9 cellular contexts compared by ENCODE assay signal in the genomic region with DNA sequence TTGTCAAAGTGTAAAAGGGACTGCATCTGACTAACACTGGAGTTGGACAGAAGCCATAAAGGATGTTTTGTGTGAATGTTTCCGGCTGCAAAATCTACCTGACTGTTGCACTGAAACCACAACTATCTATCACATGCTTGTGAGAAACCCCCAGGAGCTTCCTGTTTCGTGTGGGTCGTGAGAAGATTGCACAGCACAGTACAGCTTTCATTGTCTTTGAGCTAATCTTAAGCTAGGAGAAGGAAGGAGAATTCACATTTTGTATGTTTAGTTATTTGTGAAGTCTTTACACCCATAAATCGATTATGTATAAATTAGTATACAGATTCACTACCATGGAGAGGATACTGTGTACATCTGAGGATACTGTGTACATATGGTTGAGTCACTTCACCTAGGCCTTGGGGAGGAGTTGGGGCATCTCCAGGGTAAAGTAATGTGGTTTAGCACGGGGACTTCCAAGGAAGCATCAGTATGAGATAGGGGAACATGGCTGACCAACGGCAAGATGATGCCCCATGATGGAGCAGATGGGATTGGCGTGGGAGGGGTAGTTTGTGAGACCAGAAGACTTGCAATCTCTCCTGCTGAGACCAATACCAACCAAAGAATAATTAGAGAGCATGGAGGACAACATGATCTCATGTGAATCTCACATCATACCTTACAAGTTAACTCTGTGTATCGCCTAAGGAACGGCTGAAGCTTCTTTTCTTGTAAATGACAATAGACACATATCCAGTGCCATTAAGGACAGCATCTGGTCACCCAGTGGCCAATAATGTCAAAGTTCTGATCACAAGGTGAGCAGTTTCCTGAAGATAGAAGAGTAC. TPM values are rescaled to one million over a fixed set of nuclear protein-coding genes. Genes with fewer than 3 reads are reported as not detected.
DNase-seq lines count a peak whose midpoint lies in the region; ATAC-seq, FAIRE-seq and TF ChIP-seq lines count a peak whose summit lies in the region.
"Had no signal": no experiment of that assay in that cellular context is flagged by ENCODE, and none has a peak within 500 bp of the region (broad histone marks: within the 10 kb centered on the region; RNA-seq: fewer than 3 reads in every experiment).

No MANE protein-coding gene starts in this region.

- no peak overlapping the region for H3K4me3 ChIP-seq in lower lobe of right lung

- DNase-seq in GM12891 (ENCODE audit: insufficient read length, low spot score) (no peak), HCEC 1CT (peak; percentile 12), NAMALWA (ENCODE audit: low spot score) (peak; percentile 89), lower lobe of right lung (no peak), D341Med (ENCODE audit: low spot score) (no peak), NCI-H510A treated with DMSO at 0.1 percent for 48 hours (lab: John Stamatoyannopoulos, UW) (no peak), iPS-NIHi7 (ENCODE audit: extremely low spot score) (no peak)
- DNase-seq in activated T-cell treated with anti-CD3 and anti-CD28 coated beads, Interleukin-2, amount 50 U/mL, for 1 hour = peak; percentile 54

- TF ChIP-seq CTCF in lower lobe of right lung (IDR thresholded peaks at IDR 0.05) = no peak

- peaks cover 4% of the 10 kb centered on the region for H3K4me1 ChIP-seq in lower lobe of right lung

- H3K27ac ChIP-seq in lower lobe of right lung = peak overlapping the region; percentile 31

- no peaks in the 10 kb centered on the region for H3K27me3 ChIP-seq in lower lobe of right lung (ENCODE audit: low read depth)

- H3K36me3 ChIP-seq in lower lobe of right lung = no peaks in the 10 kb centered on the region

- intact Hi-C loops in lower lobe of right lung (cut with DNase I) = no loop called here

- no peaks in the 10 kb centered on the region for H3K9me3 ChIP-seq in lower lobe of right lung

- peak; percentile 59 to 65 for ATAC-seq in lower lobe of right lung

- FAIRE-seq in GM12891 (lab: Jason Lieb, UNC) = peak; percentile 95

- no peak; the same call in 1 of the 2 replicates for TF ChIP-seq POLR2A in GM12891 (IDR thresholded peaks at IDR 0.05; ENCODE audit: low read depth, low read length)

TF ChIP-seq in GM12891, 5 proteins besides CTCF, POLR2A, EP300 and RAD21:
- peak; percentile 23; the same call in 1 of the 2 replicates for TF ChIP-seq SPI1 (IDR thresholded peaks at IDR 0.05; ENCODE audit: low read depth, low read length)
- TF ChIP-seq POLR2AphosphoS5 (IDR thresholded peaks at IDR 0.05; ENCODE audit: low read depth, low read length) = peak; percentile 15; the same call in 1 of the 2 replicates
- no peak for TF ChIP-seq PAX5 (IDR thresholded peaks at IDR 0.05; ENCODE audit: insufficient read depth, low read length, severe bottlenecking)

RNA-seq across cellular contexts. Expression of gene FAM9C, which starts 43.1 kb away (rescaled TPM):
- polyA plus RNA-seq in GM12891 (2012; ENCODE audit: low read depth, missing spikeins) = not detected
- total RNA-seq in lower lobe of right lung = not detected
- total RNA-seq: LHCN-M2 had no signal

Comparison
In these comparisons a context has a peak if more than half of its experiments do, and no peak if none do; other contexts are left out.
1. DNase-seq: peak in HCEC 1CT (single experiment), NAMALWA (single experiment) and activated T-cell treated with anti-CD3 and anti-CD28 coated beads, Interleukin-2, amount 50 U/mL, for 1 hour (single experiment); none in GM12891 (single experiment), lower lobe of right lung (single experiment), D341Med (single experiment), NCI-H510A treated with DMSO at 0.1 percent for 48 hours (single experiment) and iPS-NIHi7 (single experiment).